Comparison of ENCODE assay signal across 25 cellular contexts in the genomic region with DNA sequence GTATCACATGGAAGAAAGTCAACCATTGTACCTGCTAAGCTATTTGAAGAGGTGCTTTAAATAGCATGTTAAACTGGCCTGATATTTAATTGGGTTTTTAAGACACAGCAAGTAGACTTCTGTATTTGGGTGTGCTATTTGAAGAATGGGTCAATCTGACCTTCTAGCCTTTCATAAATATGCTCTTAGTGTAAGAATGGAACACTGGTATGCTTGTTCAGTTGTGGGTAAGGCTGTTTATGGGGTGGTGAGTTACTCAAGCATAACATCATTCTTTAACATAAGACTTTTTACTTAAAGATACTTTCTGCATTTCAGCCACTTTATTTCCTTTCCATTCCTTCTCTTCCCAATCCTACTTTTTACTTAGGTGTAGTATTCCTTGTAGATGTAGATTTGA. TPM values are rescaled to one million over a fixed set of nuclear protein-coding genes. Genes with fewer than 3 reads are reported as not detected.
DNase-seq lines count a peak whose midpoint lies in the region; ATAC-seq, FAIRE-seq and TF ChIP-seq lines count a peak whose summit lies in the region.
"Had no signal": no experiment of that assay in that cellular context is flagged by ENCODE, and none has a peak within 500 bp of the region (broad histone marks: within the 10 kb centered on the region; RNA-seq: fewer than 3 reads in every experiment).

No MANE protein-coding gene starts in this region.

- H3K27me3 ChIP-seq in breast epithelium, result no peaks in the 10 kb centered on the region
- no peaks in the 10 kb centered on the region for H3K27me3 ChIP-seq in astrocyte (ENCODE audit: insufficient read depth, low read length)
- no peaks in the 10 kb centered on the region for H3K27me3 ChIP-seq in smooth muscle cell (ENCODE audit: low read depth)
- H3K27me3 ChIP-seq in adrenal gland, result no peaks in the 10 kb centered on the region
- H3K27me3 ChIP-seq: tibial nerve had no signal

- peak overlapping the region; percentile 83 for H3K4me2 ChIP-seq in astrocyte (ENCODE audit: low read length)
- H3K4me2 ChIP-seq in smooth muscle cell, result peak overlapping the region; percentile 85

- POLR2A ChIA-PET in MCF 10A (lab: Yijun Ruan, JAX), result interaction anchor here (0.7 to 5.4 kb wide), 5 partner anchors 21 to 492 kb away, joined by 3 to 70 read pairs (median 5); partner anchors contain the start of genes AHCYL1 and GNAI3

- CTCF ChIA-PET in MCF 10A (lab: Yijun Ruan, JAX), result interaction anchor here (0.7 to 9.5 kb wide), 6 partner anchors 10 to 366 kb away, joined by 3 to 104 read pairs (median 8); partner anchors contain the start of gene AHCYL1

- H3K27me3 Mint-ChIP-seq in MCF 10A (ENCODE audit: insufficient read depth, unreplicated experiment) (no peaks in the 10 kb centered on the region), astrocyte (ENCODE audit: low read depth, unreplicated experiment) (no peaks in the 10 kb centered on the region), memory B cell (no peaks in the 10 kb centered on the region)
- H3K27me3 Mint-ChIP-seq: naive thymus-derived CD8-positive, alpha-beta T cell had no signal

- H3K27ac Mint-ChIP-seq in MCF 10A (ENCODE audit: low read depth, unreplicated experiment) (peak overlapping the region; percentile 88), astrocyte (ENCODE audit: unreplicated experiment) (no peak overlapping the region), memory B cell (peak overlapping the region; percentile 53)
- H3K27ac Mint-ChIP-seq: naive thymus-derived CD8-positive, alpha-beta T cell; T-helper 2 cell treated with Interferon-gamma antibody and Interleukin-4, amounts not matched to agents 5 μg/mL and 100 μg/mL, for 36 hours had no signal

- H3K36me3 Mint-ChIP-seq in MCF 10A (ENCODE audit: insufficient read depth, unreplicated experiment), result peaks cover 24% of the 10 kb centered on the region
- H3K36me3 Mint-ChIP-seq in astrocyte (ENCODE audit: low read depth, unreplicated experiment), result peaks cover 4% of the 10 kb centered on the region
- peaks cover 8% of the 10 kb centered on the region for H3K36me3 Mint-ChIP-seq in memory B cell

- H3K27ac ChIP-seq in breast epithelium (peak overlapping the region in 1 of 2 donors; percentile 13), astrocyte (ENCODE audit: low read depth, low read length) (no peak overlapping the region), smooth muscle cell (ENCODE audit: low read depth) (peak overlapping the region; percentile 95), adrenal gland (no peak overlapping the region)
- H3K27ac ChIP-seq: 22Rv1, tibial nerve had no signal

- FAIRE-seq in astrocyte (lab: Jason Lieb, UNC), result no peak

- H2AFZ ChIP-seq in astrocyte (ENCODE audit: low read depth, low read length) (no peak overlapping the region), smooth muscle cell (ENCODE audit: low read depth) (no peak overlapping the region)

- H3K4me1 ChIP-seq in breast epithelium, result peaks cover 0 to 15% of the 10 kb centered on the region in 2 donors
- peaks cover 31% of the 10 kb centered on the region for H3K4me1 ChIP-seq in astrocyte (ENCODE audit: insufficient read depth, low read length)
- peaks cover 50% of the 10 kb centered on the region for H3K4me1 ChIP-seq in smooth muscle cell (ENCODE audit: low read depth)
- H3K4me1 ChIP-seq in adrenal gland (replicated peaks in 1 of 2), result peaks cover 9 to 29% of the 10 kb centered on the region in 2 donors

- H3K4me1 Mint-ChIP-seq in MCF 10A (ENCODE audit: insufficient read depth, unreplicated experiment) (peaks cover 58% of the 10 kb centered on the region), astrocyte (ENCODE audit: low read depth, unreplicated experiment) (peaks cover 61% of the 10 kb centered on the region), memory B cell (peaks cover 22% of the 10 kb centered on the region)

- ATAC-seq in memory B cell (ENCODE audit: low read depth), result no peak
- no peak for ATAC-seq in HG03520 (IDR thresholded peaks at IDR 0.05; ENCODE audit: unreplicated experiment)
- ATAC-seq: activated CD4-positive, CD25-positive, alpha-beta regulatory T cell treated with anti-CD3 and anti-CD28 coated beads, Interleukin-2, amount 50 U/mL, for 24 hours; esophagus mucosa; left lobe of liver; naive thymus-derived CD8-positive, alpha-beta T cell had no signal

- H3K4me3 ChIP-seq in breast epithelium (no peak overlapping the region), astrocyte (ENCODE audit: insufficient read depth, low read depth, low read length) (no peak overlapping the region), smooth muscle cell (peak overlapping the region; percentile 40), adrenal gland (no peak overlapping the region)
- H3K4me3 ChIP-seq: tibial nerve had no signal

- H3K36me3 ChIP-seq in breast epithelium (peaks cover 4% of the 10 kb centered on the region), astrocyte (ENCODE audit: insufficient read depth, low read length) (peaks cover 24% of the 10 kb centered on the region), smooth muscle cell (ENCODE audit: low read depth) (no peaks in the 10 kb centered on the region), adrenal gland (replicated peaks in 1 of 2) (peaks cover 0 to 21% of the 10 kb centered on the region in 2 donors)

- H3K79me2 ChIP-seq in astrocyte (ENCODE audit: insufficient read depth, low read length), result peaks cover 64% of the 10 kb centered on the region
- H3K79me2 ChIP-seq in smooth muscle cell (ENCODE audit: low read depth), result peaks cover 73% of the 10 kb centered on the region

- H4K20me1 ChIP-seq in astrocyte (ENCODE audit: insufficient read depth, low read length) (peaks cover 48% of the 10 kb centered on the region), smooth muscle cell (ENCODE audit: low read depth) (peaks cover 45% of the 10 kb centered on the region)

- TF ChIP-seq POLR2A in breast epithelium (IDR thresholded peaks at IDR 0.05), result no peak
- TF ChIP-seq POLR2A in adrenal gland (IDR thresholded peaks at IDR 0.05), result no peak

- H3K9me3 ChIP-seq in breast epithelium (no peaks in the 10 kb centered on the region), astrocyte (ENCODE audit: insufficient read depth, low read depth, low read length) (no peaks in the 10 kb centered on the region), smooth muscle cell (replicated peaks; ENCODE audit: low read depth) (no peaks in the 10 kb centered on the region), adrenal gland (replicated peaks in 1 of 3) (no peaks in the 10 kb centered on the region)
- H3K9me3 ChIP-seq: tibial nerve had no signal

- intact Hi-C loops in MCF 10A (cut with micrococcal nuclease), result no loop called here
- intact Hi-C loops in breast epithelium (cut with DNase I; ENCODE audit: low total_unique reads), result no loop called here
- intact Hi-C loops in adrenal gland (cut with DNase I), result no loop called here

- no peak for TF ChIP-seq CTCF in MCF 10A (IDR thresholded peaks at IDR 0.05; ENCODE audit: unreplicated experiment)
- no peak for TF ChIP-seq CTCF in breast epithelium (IDR thresholded peaks at IDR 0.05)
- no peak for TF ChIP-seq CTCF in astrocyte (IDR thresholded peaks at IDR 0.05; ENCODE audit: insufficient read depth, low read depth, low read length)
- no peak for TF ChIP-seq CTCF in smooth muscle cell (IDR thresholded peaks at IDR 0.05; ENCODE audit: borderline replicate concordance, insufficient read depth, poor library complexity, severe bottlenecking)
- no peak for TF ChIP-seq CTCF in adrenal gland (IDR thresholded peaks at IDR 0.05)

- H3K9ac ChIP-seq in astrocyte (ENCODE audit: low read length) (no peak overlapping the region), smooth muscle cell (ENCODE audit: low read depth) (peak overlapping the region; percentile 6)

- peaks cover 56% of the 10 kb centered on the region for H3F3A ChIP-seq in smooth muscle cell (ENCODE audit: low read depth)

- no peak overlapping the region for H3K4me3 Mint-ChIP-seq in MCF 10A (ENCODE audit: unreplicated experiment)
- peak overlapping the region; percentile 82 for H3K4me3 Mint-ChIP-seq in astrocyte (ENCODE audit: unreplicated experiment)
- H3K4me3 Mint-ChIP-seq in memory B cell, result no peak overlapping the region
- H3K4me3 Mint-ChIP-seq: naive thymus-derived CD8-positive, alpha-beta T cell; T-helper 2 cell treated with Interferon-gamma antibody and Interleukin-4, amounts not matched to agents 5 μg/mL and 100 μg/mL, for 36 hours had no signal

- BruUV-seq in MCF 10A (replicated peaks; lab: Mats Ljungman, UMichigan), result no TSS peak

- H3K9me3 Mint-ChIP-seq in MCF 10A (ENCODE audit: unreplicated experiment) (no peaks in the 10 kb centered on the region), astrocyte (ENCODE audit: unreplicated experiment) (no peaks in the 10 kb centered on the region), memory B cell (no peaks in the 10 kb centered on the region)
- H3K9me3 Mint-ChIP-seq: naive thymus-derived CD8-positive, alpha-beta T cell; T-helper 2 cell treated with Interferon-gamma antibody and Interleukin-4, amounts not matched to agents 5 μg/mL and 100 μg/mL, for 36 hours had no signal

- DNase-seq in MCF 10A (ENCODE audit: unreplicated experiment) (no peak), breast epithelium (ENCODE audit: low spot score in 2 of 2) (no peak), astrocyte (ENCODE audit: low read depth) (peak; percentile 40), memory B cell (ENCODE audit: low spot score in 2 of 2) (no peak), smooth muscle cell (lab: John Stamatoyannopoulos, UW; ENCODE audit: unreplicated experiment) (no peak), AG20443 (ENCODE audit: low spot score) (no peak), adrenal gland (no peak)
- DNase-seq: activated effector memory CD4-positive, alpha-beta T cell treated with Interleukin-2 at 50 U/mL for 16 hours; aorta; dermis blood vessel endothelial cell; hippocampal formation; KBM-7; naive thymus-derived CD8-positive, alpha-beta T cell; NCI-H1105 treated with DMSO at 0.1 percent for 48 hours; NK-92 treated with Interleukin-12 subunit alpha and Interleukin-12 subunit beta, amount 100 ng/mL, for 24 hours; retina; SHP77 treated with DMSO at 0.1 percent for 48 hours; stimulated activated CD4-positive, alpha-beta T cell treated with anti-CD3 and anti-CD28 coated beads, Interleukin-4, amount 100 ng/mL, for 1 hour had no signal

RNA-seq across cellular contexts. Expression of gene AHCYL1, which starts 21.4 kb away (rescaled TPM):
- 104 and 106 TPM in 2 replicates for total RNA-seq in MCF 10A (2022)
- 10 to 100 TPM; 67.7 to 75.1 (median 73.8) TPM for total RNA-seq in breast epithelium
- total RNA-seq in astrocyte, result 60.5 and 64.3 TPM in 2 replicates
- 77.3 and 79.5 TPM in 2 replicates for total RNA-seq in smooth muscle cell
- 115 and 144 TPM in 2 replicates for polyA plus RNA-seq in smooth muscle cell
- 100 to 1,000 TPM in 5 of 8 donors, 10 to 100 TPM in 3; 60.7 to 147 (median 114) TPM for total RNA-seq in adrenal gland
- 100 to 1,000 TPM in 1 of 3 donors, 10 to 100 TPM in 2; 33.5 to 172 (median 37.7) TPM for polyA plus RNA-seq in adrenal gland

RNA-seq across cellular contexts. Expression of gene STRIP1, which starts 28.5 kb away (rescaled TPM):
- total RNA-seq in MCF 10A (2022) (35.6 and 40.6 TPM in 2 replicates), breast epithelium (10 to 100 TPM; 35.7 to 59.0 (median 56.6) TPM), astrocyte (40.8 and 42.5 TPM in 2 replicates), smooth muscle cell (26.2 and 31.2 TPM in 2 replicates), adrenal gland (10 to 100 TPM; 25.0 to 45.7 (median 33.7) TPM)
- polyA plus RNA-seq in smooth muscle cell (22.5 and 26.0 TPM in 2 replicates), adrenal gland (10 to 100 TPM; 22.3 to 22.5 (median 22.3) TPM)
